Comparison of ENCODE assay signal across 9 cellular contexts in genomic region chr5:59123595-59124561, GRCh38.
DNase-seq lines count a peak whose midpoint lies in the region; ATAC-seq and TF ChIP-seq lines count a peak whose summit lies in the region.
"Had no signal": no experiment of that assay in that cellular context is flagged by ENCODE, and none has a peak within 500 bp of the region (broad histone marks: within the 10 kb centered on the region; RNA-seq: fewer than 3 reads in every experiment).

No MANE protein-coding gene starts in this region.

- H3K27ac Mint-ChIP-seq in CD4-positive, alpha-beta memory T cell = no peak overlapping the region
- H3K27ac Mint-ChIP-seq: naive B cell had no signal

- peak; percentile 52 to 64 (median 56) for DNase-seq in CD4-positive, alpha-beta memory T cell
- peak; percentile 20 for DNase-seq in NCI-H69 (lab: John Stamatoyannopoulos, UW)
- no peak for DNase-seq in lung (ENCODE audit: low spot score)
- no peak for DNase-seq in NCI-H748 (lab: John Stamatoyannopoulos, UW; ENCODE audit: unreplicated experiment)
- DNase-seq in neuronal stem cell (ENCODE audit: low spot score) = no peak
- DNase-seq: naive B cell had no signal

- intact Hi-C loops in CD4-positive, alpha-beta memory T cell (cut with micrococcal nuclease) = no loop called here

- no peak overlapping the region for H4K91ac ChIP-seq in neuronal stem cell (ENCODE audit: low read depth, low read length, poor library complexity)

- H3K18ac ChIP-seq in neuronal stem cell (ENCODE audit: low read length) = no peak overlapping the region

- H2BK5ac ChIP-seq in neuronal stem cell (ENCODE audit: low read length) = no peak overlapping the region

- no peaks in the 10 kb centered on the region for H3K27me3 ChIP-seq in CD4-positive, alpha-beta memory T cell (ENCODE audit: insufficient read depth, low read length)
- H3K27me3 ChIP-seq in lung (ENCODE audit: control insufficient read depth, insufficient read depth) (no peaks in the 10 kb centered on the region), neuronal stem cell (ENCODE audit: control insufficient read depth in 3 of 3, insufficient read depth in 3 of 3, low read depth in 1 of 3, low read length in 3 of 3) (no peaks in the 10 kb centered on the region)

- no peaks in the 10 kb centered on the region for H3K9me3 ChIP-seq in CD4-positive, alpha-beta memory T cell (ENCODE audit: control insufficient read depth in 1 of 2, low read length in 2 of 2)
- H3K9me3 ChIP-seq in lung (ENCODE audit: control insufficient read depth in 2 of 2, insufficient read depth in 1 of 2, low read length in 1 of 2) (no peaks in the 10 kb centered on the region), neuronal stem cell (replicated peaks in 1 of 2; ENCODE audit: control insufficient read depth in 2 of 2, insufficient read depth in 1 of 2, low read depth in 1 of 2, low read length in 2 of 2) (no peaks in the 10 kb centered on the region)

- no peaks in the 10 kb centered on the region for H3K36me3 ChIP-seq in CD4-positive, alpha-beta memory T cell (ENCODE audit: insufficient read depth, low read length)
- H3K36me3 ChIP-seq in lung (ENCODE audit: control insufficient read depth in 2 of 2, insufficient read depth in 2 of 2, low read length in 2 of 2) = no peaks in the 10 kb centered on the region
- H3K36me3 ChIP-seq in neuronal stem cell (replicated peaks in 1 of 2; ENCODE audit: control insufficient read depth in 2 of 2, insufficient read depth in 2 of 2, low read length in 2 of 2) = no peaks in the 10 kb centered on the region

- H2BK15ac ChIP-seq in neuronal stem cell (ENCODE audit: low read length) = no peak overlapping the region

- no peak overlapping the region for H3K4me2 ChIP-seq in neuronal stem cell (ENCODE audit: insufficient read depth, low read length, poor library complexity, severe bottlenecking)

- TF ChIP-seq CTCF in lung (IDR thresholded peaks at IDR 0.05; ENCODE audit: control extremely low read depth, extremely low read depth) = no peak

- no peak overlapping the region for H3K14ac ChIP-seq in neuronal stem cell (ENCODE audit: low read length)

- peaks cover 0 to 7% (median 4%) of the 10 kb centered on the region in 4 donors for H3K4me1 Mint-ChIP-seq in CD4-positive, alpha-beta memory T cell

- H3K27me3 Mint-ChIP-seq in CD4-positive, alpha-beta memory T cell = no peaks in the 10 kb centered on the region
- H3K27me3 Mint-ChIP-seq: naive B cell had no signal

- H3K9ac ChIP-seq in neuronal stem cell (ENCODE audit: low read depth, low read length, poor library complexity) = no peak overlapping the region

- H2BK120ac ChIP-seq in neuronal stem cell (ENCODE audit: low read depth, low read length) = no peak overlapping the region

- peak overlapping the region in 1 of 2 donors; percentile 12 for H3K4me3 ChIP-seq in CD4-positive, alpha-beta memory T cell (ENCODE audit: low read length in 2 of 2)
- H3K4me3 ChIP-seq in lung = no peak overlapping the region
- H3K4me3 ChIP-seq in neuronal stem cell (ENCODE audit: low read length in 2 of 2) = no peak overlapping the region

- 63 to 78% methylated on average over 5 of the region's 5 CpGs for WGBS in lung, 2 donors
- WGBS in neuronal stem cell (ENCODE audit: extremely low coverage in 2 of 2, insufficient read length in 2 of 2, insufficient replicate concordance in 1 of 2), 2 donors = no CpG with 5 or more reads among the region's 5 CpGs

- no peak overlapping the region for H2AFZ ChIP-seq in neuronal stem cell (ENCODE audit: low read length)

- no peak overlapping the region for H2BK12ac ChIP-seq in neuronal stem cell (ENCODE audit: low read length)

- H2AK5ac ChIP-seq in neuronal stem cell (ENCODE audit: low read depth, low read length) = no peak overlapping the region

- H4K8ac ChIP-seq in neuronal stem cell (ENCODE audit: low read depth, low read length) = no peak overlapping the region

- no peaks in the 10 kb centered on the region for H3K79me1 ChIP-seq in neuronal stem cell (ENCODE audit: low read depth, low read length)

- no peak overlapping the region for H3K23ac ChIP-seq in neuronal stem cell (ENCODE audit: low read depth, low read length, poor library complexity)

- no peaks in the 10 kb centered on the region for H3K36me3 Mint-ChIP-seq in CD4-positive, alpha-beta memory T cell

- peaks cover 60% of the 10 kb centered on the region for H3K4me1 ChIP-seq in CD4-positive, alpha-beta memory T cell (ENCODE audit: insufficient read depth, low read length)
- H3K4me1 ChIP-seq in lung (ENCODE audit: control insufficient read depth in 2 of 2, insufficient read depth in 2 of 2, low read length in 2 of 2) (peaks cover 0 to 22% of the 10 kb centered on the region in 2 donors), neuronal stem cell (ENCODE audit: control insufficient read depth in 2 of 2, insufficient read depth in 1 of 2, low read depth in 1 of 2, low read length in 2 of 2) (peaks cover 19 to 32% of the 10 kb centered on the region in 2 donors)

- H3K27ac ChIP-seq in CD4-positive, alpha-beta memory T cell (ENCODE audit: low read depth, low read length) = peak overlapping the region; percentile 80
- H3K27ac ChIP-seq in lung (ENCODE audit: low read depth in 1 of 2, low read length in 1 of 2) (peak overlapping the region; percentile 6 to 72), neuronal stem cell (replicated peaks; ENCODE audit: low read length) (no peak overlapping the region)

- CTCF ChIA-PET in CD4-positive, alpha-beta memory T cell (lab: Charles Lee; ENCODE audit: partially characterized antibody) = interaction anchor here (0.6 to 3.8 kb wide), 14 partner anchors 11 to 232 kb away, joined by 3 to 51 read pairs (median 6); no protein-coding TSS in a partner anchor

- ATAC-seq in GM21360 (IDR thresholded peaks at IDR 0.05; ENCODE audit: unreplicated experiment) (peak; percentile 49), lung (ENCODE audit: insufficient read depth, low FRiP score) (no peak), HG03439 (IDR thresholded peaks at IDR 0.05; ENCODE audit: unreplicated experiment) (no peak), HG02840 (IDR thresholded peaks at IDR 0.05; ENCODE audit: low FRiP score, unreplicated experiment) (no peak)

- no peak overlapping the region for H3K4me3 Mint-ChIP-seq in CD4-positive, alpha-beta memory T cell
- H3K4me3 Mint-ChIP-seq: naive B cell had no signal

- no peaks in the 10 kb centered on the region for H3K9me3 Mint-ChIP-seq in CD4-positive, alpha-beta memory T cell

- no peak overlapping the region for H3K4ac ChIP-seq in neuronal stem cell (ENCODE audit: low read length)

- POLR2A ChIA-PET in CD4-positive, alpha-beta memory T cell (lab: Charles Lee; ENCODE audit: partially characterized antibody) = interaction anchor here (0.7 to 3.1 kb wide), 20 partner anchors 8 to 122 kb away, joined by 3 to 42 read pairs (median 6); no protein-coding TSS in a partner anchor

Comparison
In these comparisons a context has a peak if more than half of its experiments do, and no peak if none do; other contexts are left out.
1. DNase-seq: peak in CD4-positive, alpha-beta memory T cell (5 of 5) and NCI-H69 (single experiment); none in lung (single experiment), NCI-H748 (single experiment) and neuronal stem cell (single experiment).